ENCODE assay signal across 1 cellular context in the genomic region with DNA sequence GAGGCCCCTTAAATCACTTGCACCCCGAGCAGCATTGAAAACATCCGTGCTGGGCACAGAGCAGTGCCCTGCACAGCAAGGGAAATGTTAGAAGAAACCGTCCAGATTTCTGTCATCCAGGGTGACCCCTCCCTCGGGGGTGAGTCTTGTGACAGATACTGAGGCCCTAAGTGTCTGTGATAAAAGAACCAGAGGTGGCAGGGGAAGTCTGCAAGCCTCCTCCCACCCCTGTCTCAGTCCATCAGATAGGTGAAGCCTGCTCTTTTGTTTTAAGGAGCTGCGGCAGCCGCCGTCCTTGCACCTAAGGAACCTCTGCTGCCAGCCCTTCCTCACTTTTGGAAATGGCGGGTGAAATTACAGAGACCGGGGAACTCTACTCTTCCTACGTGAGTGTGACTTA.
TF ChIP-seq lines count a peak whose summit lies in the region.

No MANE protein-coding gene starts in this region.

TF ChIP-seq in liver, 16 proteins besides CTCF, POLR2A, EP300 and RAD21 (continued from another document):
- TF ChIP-seq, protein P1, sequence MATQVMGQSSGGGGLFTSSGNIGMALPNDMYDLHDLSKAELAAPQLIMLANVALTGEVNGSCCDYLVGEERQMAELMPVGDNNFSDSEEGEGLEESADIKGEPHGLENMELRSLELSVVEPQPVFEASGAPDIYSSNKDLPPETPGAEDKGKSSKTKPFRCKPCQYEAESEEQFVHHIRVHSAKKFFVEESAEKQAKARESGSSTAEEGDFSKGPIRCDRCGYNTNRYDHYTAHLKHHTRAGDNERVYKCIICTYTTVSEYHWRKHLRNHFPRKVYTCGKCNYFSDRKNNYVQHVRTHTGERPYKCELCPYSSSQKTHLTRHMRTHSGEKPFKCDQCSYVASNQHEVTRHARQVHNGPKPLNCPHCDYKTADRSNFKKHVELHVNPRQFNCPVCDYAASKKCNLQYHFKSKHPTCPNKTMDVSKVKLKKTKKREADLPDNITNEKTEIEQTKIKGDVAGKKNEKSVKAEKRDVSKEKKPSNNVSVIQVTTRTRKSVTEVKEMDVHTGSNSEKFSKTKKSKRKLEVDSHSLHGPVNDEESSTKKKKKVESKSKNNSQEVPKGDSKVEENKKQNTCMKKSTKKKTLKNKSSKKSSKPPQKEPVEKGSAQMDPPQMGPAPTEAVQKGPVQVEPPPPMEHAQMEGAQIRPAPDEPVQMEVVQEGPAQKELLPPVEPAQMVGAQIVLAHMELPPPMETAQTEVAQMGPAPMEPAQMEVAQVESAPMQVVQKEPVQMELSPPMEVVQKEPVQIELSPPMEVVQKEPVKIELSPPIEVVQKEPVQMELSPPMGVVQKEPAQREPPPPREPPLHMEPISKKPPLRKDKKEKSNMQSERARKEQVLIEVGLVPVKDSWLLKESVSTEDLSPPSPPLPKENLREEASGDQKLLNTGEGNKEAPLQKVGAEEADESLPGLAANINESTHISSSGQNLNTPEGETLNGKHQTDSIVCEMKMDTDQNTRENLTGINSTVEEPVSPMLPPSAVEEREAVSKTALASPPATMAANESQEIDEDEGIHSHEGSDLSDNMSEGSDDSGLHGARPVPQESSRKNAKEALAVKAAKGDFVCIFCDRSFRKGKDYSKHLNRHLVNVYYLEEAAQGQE (IDR thresholded peaks at IDR 0.05) = no peak
